8 cellular contexts compared by ENCODE assay signal in genomic region chr17:905708-906107, GRCh38.
DNase-seq lines count a peak whose midpoint lies in the region; ATAC-seq and TF ChIP-seq lines count a peak whose summit lies in the region.
"Not testable (repeated sequence)": the region's sequence is repeated elsewhere in the genome, so short reads cannot be mapped to it uniquely, and the experiment has no call there.

No MANE protein-coding gene starts in this region.

- H3K27me3 Mint-ChIP-seq in GM23338 (ENCODE audit: insufficient read depth, low read depth, poor library complexity), result peaks cover 14% of the 10 kb centered on the region
- H3K27me3 Mint-ChIP-seq in WTC11 (ENCODE audit: low read depth); endodermal cell (ENCODE audit: insufficient read depth); nephron (ENCODE audit: low read depth): not testable (repeated sequence)

- not testable (repeated sequence) for TF ChIP-seq POLR2A in vagina (IDR thresholded peaks at IDR 0.05)

- H3K4me1 ChIP-seq in GM23338 (ENCODE audit: insufficient read depth) (peaks cover 49% of the 10 kb centered on the region), hepatocyte (ENCODE audit: insufficient read depth) (peaks cover 30% of the 10 kb centered on the region), lower lobe of right lung (peaks cover 17% of the 10 kb centered on the region), vagina (peaks cover 67% of the 10 kb centered on the region)
- not testable (repeated sequence) for H3K4me1 ChIP-seq in endodermal cell (ENCODE audit: control insufficient read depth, insufficient read depth, low read length)

- H3K36me3 Mint-ChIP-seq in GM23338 (ENCODE audit: low read depth); WTC11; nephron (ENCODE audit: low read depth): not testable (repeated sequence)
- H3K36me3 Mint-ChIP-seq in endodermal cell (ENCODE audit: low read depth), result peaks cover 39% of the 10 kb centered on the region

- WGBS in endodermal cell (ENCODE audit: insufficient coverage in 1 of 2, insufficient read length in 1 of 2), 2 experiments, result 95 to 100% methylated on average over 3 to 6 of the region's 6 CpGs
- 95% methylated on average over 6 of the region's 6 CpGs for WGBS in hepatocyte (ENCODE audit: low lambda C conversion rate, missing lambda C conversion rate)

- not testable (repeated sequence) for H3K4me3 Mint-ChIP-seq in GM23338, WTC11, endodermal cell, nephron

- H3K9me3 ChIP-seq in endodermal cell (ENCODE audit: control insufficient read depth, low read length); hepatocyte (ENCODE audit: low read depth); lower lobe of right lung; vagina: not testable (repeated sequence)

- TF ChIP-seq CTCF in GM23338 (conservative IDR thresholded peaks at IDR 0.05; ENCODE audit: low read depth in 2 of 2); WTC11 (IDR thresholded peaks at IDR 0.05); endodermal cell (conservative IDR thresholded peaks at IDR 0.05); hepatocyte (IDR thresholded peaks at IDR 0.05; ENCODE audit: poor library complexity); lower lobe of right lung (IDR thresholded peaks at IDR 0.05); nephron (IDR thresholded peaks at IDR 0.05; ENCODE audit: unreplicated experiment in 3 of 3); vagina (IDR thresholded peaks at IDR 0.05): not testable (repeated sequence)

- H3K9me2 ChIP-seq in GM23338 (ENCODE audit: insufficient read depth); hepatocyte (replicated peaks; ENCODE audit: insufficient read depth): not testable (repeated sequence)

- H3F3A ChIP-seq in GM23338 (replicated peaks; ENCODE audit: low read depth), result peaks cover 11% of the 10 kb centered on the region; the same call in 1 of the 2 replicates

- H3K79me2 ChIP-seq in GM23338 (replicated peaks; ENCODE audit: insufficient read depth) (peaks cover 100% of the 10 kb centered on the region), hepatocyte (peaks cover 82% of the 10 kb centered on the region)

- not testable (repeated sequence) for H3K9me3 Mint-ChIP-seq in GM23338, WTC11, endodermal cell, nephron

- POLR2A ChIA-PET in WTC11 (lab: Charles Lee), result interaction anchor here (0.7 kb wide), 1 partner anchor 26 kb away, joined by 4 read pairs; no protein-coding TSS in a partner anchor

- not testable (repeated sequence) for H3K9ac ChIP-seq in endodermal cell (ENCODE audit: extremely low read depth, low read length, poor library complexity, severe bottlenecking)

- intact Hi-C loops in Right ventricle myocardium inferior (cut with DNase I); lower lobe of right lung (cut with DNase I); vagina (cut with DNase I): not testable (repeated sequence)

- H3K27ac Mint-ChIP-seq in GM23338, result not testable (repeated sequence)
- H3K27ac Mint-ChIP-seq in WTC11 (0 out of 2 replicates have a peak overlapping the region, but pooled peaks have one; percentile 60), endodermal cell (peak overlapping the region; percentile 12), nephron (peak overlapping the region in 2 of 3 experiments; percentile 53 to 98)

- H3K4me3 ChIP-seq in GM23338; endodermal cell (ENCODE audit: low read length); hepatocyte; lower lobe of right lung; vagina: not testable (repeated sequence)

- ATAC-seq in GM23338, WTC11, Right ventricle myocardium inferior, lower lobe of right lung: not testable (repeated sequence)

- H3K27ac ChIP-seq in GM23338 (ENCODE audit: low read depth) (0 out of 2 replicates have a peak overlapping the region, but pooled peaks have one; percentile 59), hepatocyte (peak overlapping the region; percentile 27), vagina (peak overlapping the region; percentile 83)
- H3K27ac ChIP-seq in endodermal cell (ENCODE audit: low read depth, low read length); lower lobe of right lung: not testable (repeated sequence)

- H3K36me3 ChIP-seq in GM23338 (ENCODE audit: insufficient read depth); hepatocyte (replicated peaks; ENCODE audit: insufficient read depth, low read depth); lower lobe of right lung; vagina: not testable (repeated sequence)
- H3K36me3 ChIP-seq in endodermal cell (ENCODE audit: control insufficient read depth, insufficient read depth, low read length), result peaks cover 62% of the 10 kb centered on the region

- H4K20me1 ChIP-seq in GM23338 (replicated peaks; ENCODE audit: insufficient read depth), result peaks cover 16% of the 10 kb centered on the region
- H4K20me1 ChIP-seq in hepatocyte (ENCODE audit: insufficient read depth, poor library complexity, severe bottlenecking), result not testable (repeated sequence)

- not testable (repeated sequence) for H3K4me2 ChIP-seq in GM23338, hepatocyte

- H3K4me1 Mint-ChIP-seq in GM23338, result peaks cover 39% of the 10 kb centered on the region
- peaks cover 63% of the 10 kb centered on the region for H3K4me1 Mint-ChIP-seq in WTC11
- H3K4me1 Mint-ChIP-seq in endodermal cell, result peaks cover 35% of the 10 kb centered on the region
- H3K4me1 Mint-ChIP-seq in nephron, result peaks cover 63% of the 10 kb centered on the region

- not testable (repeated sequence) for H3K27me3 ChIP-seq in GM23338 (ENCODE audit: insufficient read depth); endodermal cell (ENCODE audit: control insufficient read depth, insufficient read depth, low read length, poor library complexity, severe bottlenecking); hepatocyte; lower lobe of right lung (ENCODE audit: low read depth); vagina

- DNase-seq in GM23338 (ENCODE audit: low spot score); WTC11 (ENCODE audit: low spot score); endodermal cell; hepatocyte (ENCODE audit: low spot score); vagina (ENCODE audit: extremely low spot score in 2 of 2): not testable (repeated sequence)
- DNase-seq in Right ventricle myocardium inferior (ENCODE audit: missing footprints) (peak; percentile 21), lower lobe of right lung (peak; percentile 1)

- not testable (repeated sequence) for H2AFZ ChIP-seq in GM23338, hepatocyte

- CTCF ChIA-PET in WTC11 (lab: Charles Lee), result not testable (repeated sequence)
